In genomic region chr6:41734666-41735426, GRCh38 we compare ENCODE assay signal across 8 cellular contexts. TPM values are rescaled to one million over a fixed set of nuclear protein-coding genes. Genes with fewer than 3 reads are reported as not detected.
A peak's percentile ranks its signal among the peaks of the same experiment; 100 is the strongest.
DNase-seq lines count a peak whose midpoint lies in the region; ATAC-seq and TF ChIP-seq lines count a peak whose summit lies in the region.

No MANE protein-coding gene starts in this region.

- peak overlapping the region; percentile 85 for H3K4me3 Mint-ChIP-seq in type B pancreatic cell

- TF ChIP-seq CTCF in type B pancreatic cell (conservative IDR thresholded peaks at IDR 0.05): no peak

- peak; percentile 82 for DNase-seq in EL
- DNase-seq in M059J (ENCODE audit: low read depth): peak; percentile 81
- peak; percentile 60 for DNase-seq in T follicular helper cell (ENCODE audit: low read depth)
- peak; percentile 31 for DNase-seq in amniotic stem cell (lab: John Stamatoyannopoulos, UW)
- DNase-seq in left cardiac atrium: peak; percentile 87
- peak; percentile 74 to 97 (median 82) for DNase-seq in posterior cingulate gyrus
- no peak for DNase-seq in type B pancreatic cell (ENCODE audit: extremely low spot score, unreplicated experiment)

- H3K4me1 Mint-ChIP-seq in type B pancreatic cell (ENCODE audit: unreplicated experiment): no peaks in the 10 kb centered on the region

- no peak overlapping the region for H3K27ac Mint-ChIP-seq in type B pancreatic cell

- ATAC-seq in GM21825 (IDR thresholded peaks at IDR 0.05; ENCODE audit: unreplicated experiment) (peak; percentile 13), left cardiac atrium (peak; percentile 86 to 87)

- no peaks in the 10 kb centered on the region for H3K36me3 Mint-ChIP-seq in type B pancreatic cell

- peaks cover 23% of the 10 kb centered on the region for H3K27me3 Mint-ChIP-seq in type B pancreatic cell

- H3K9me3 Mint-ChIP-seq in type B pancreatic cell: no peaks in the 10 kb centered on the region

- intact Hi-C loops in left cardiac atrium (cut with DNase I): no loop called here
- intact Hi-C loops in posterior cingulate gyrus (cut with DNase I): loop anchor here (1.0 to 5.0 kb wide), 3 partner anchors 29 to 52 kb away; partner anchors contain the start of gene FRS3

RNA-seq across cellular contexts. Expression of gene TFEB, which starts 0.6 kb away (rescaled TPM):
- total RNA-seq in M059J (2014; rRNA removed; shearing (Covaris generic)): 6.1 and 7.2 TPM in 2 replicates
- total RNA-seq in left cardiac atrium: 10 to 100 TPM; 33.3 to 34.6 TPM
- total RNA-seq in type B pancreatic cell (ENCODE audit: low replicate concordance): 4.6 and 6.2 TPM in 2 replicates

RNA-seq across cellular contexts. Expression of gene PGC, which starts 12.4 kb away (rescaled TPM):
- total RNA-seq in M059J (2014; rRNA removed; shearing (Covaris generic)): not detected in 2 replicates
- not detected for total RNA-seq in left cardiac atrium
- total RNA-seq in type B pancreatic cell (ENCODE audit: low replicate concordance): 3.5 and 56.6 TPM in 2 replicates

RNA-seq across cellular contexts. Expression of gene FRS3, which starts 44.9 kb away (rescaled TPM):
- 0.34 and 2.4 TPM in 2 replicates for total RNA-seq in M059J (2014; rRNA removed; shearing (Covaris generic))
- 1 to 10 TPM; 4.0 to 5.2 TPM for total RNA-seq in left cardiac atrium
- total RNA-seq in type B pancreatic cell (ENCODE audit: low replicate concordance): 2.2 and 7.0 TPM in 2 replicates

RNA-seq across cellular contexts. Expression of gene PRICKLE4, which starts 45.7 kb away (rescaled TPM):
- 0.12 and 0.30 TPM in 2 replicates for total RNA-seq in M059J (2014; rRNA removed; shearing (Covaris generic))
- total RNA-seq in left cardiac atrium: 1 to 10 TPM; 2.1 to 3.1 TPM
- 2.1 and 2.8 TPM in 2 replicates for total RNA-seq in type B pancreatic cell (ENCODE audit: low replicate concordance)

RNA-seq across cellular contexts. Expression of gene TOMM6, which starts 52.6 kb away (rescaled TPM):
- 157 and 167 TPM in 2 replicates for total RNA-seq in M059J (2014; rRNA removed; shearing (Covaris generic))
- total RNA-seq in left cardiac atrium (100 to 1,000 TPM; 131 to 138 TPM), type B pancreatic cell (ENCODE audit: low replicate concordance) (193 and 203 TPM in 2 replicates)
